In genomic region chr1:42956739-42957138, GRCh38 we compare ENCODE assay signal across 9 cellular contexts. TPM values are rescaled to one million over a fixed set of nuclear protein-coding genes. Genes with fewer than 3 reads are reported as not detected.
DNase-seq lines count a peak whose midpoint lies in the region; ATAC-seq and TF ChIP-seq lines count a peak whose summit lies in the region.
"Had no signal": no experiment of that assay in that cellular context is flagged by ENCODE, and none has a peak within 500 bp of the region (broad histone marks: within the 10 kb centered on the region; RNA-seq: fewer than 3 reads in every experiment).

No MANE protein-coding gene starts in this region.

- peaks cover 51% of the 10 kb centered on the region for H3K36me3 Mint-ChIP-seq in activated CD8-positive, alpha-beta memory T cell treated with anti-CD3 and anti-CD28 coated beads, Interleukin-2, amount 10 ng/mL, durations not matched to agents 7 days and 5 days
- peaks cover 41% of the 10 kb centered on the region for H3K36me3 Mint-ChIP-seq in activated T-helper 1 cell treated with anti-CD3 and anti-CD28 coated beads, Interleukin-12 subunit alpha, Interleukin-12 subunit beta, Interleukin-2, Interleukin-4 antibody, amounts not matched to agents 30 ng/mL and 10 ng/mL and 1 ng/mL, durations not matched to agents 14 hours and 24 hours and 36 hours (ENCODE audit: low read depth)

- H3K27ac ChIP-seq in iPS-18a (ENCODE audit: low read length) (no peak overlapping the region), suprapubic skin (peak overlapping the region; percentile 93)

- ATAC-seq in activated CD8-positive, alpha-beta memory T cell treated with anti-CD3 and anti-CD28 coated beads, Interleukin-2, amount 10 ng/mL, durations not matched to agents 7 days and 5 days: no peak

- peak overlapping the region; percentile 87 for H3K4me3 Mint-ChIP-seq in activated CD8-positive, alpha-beta memory T cell treated with anti-CD3 and anti-CD28 coated beads, Interleukin-2, amount 10 ng/mL, durations not matched to agents 7 days and 5 days
- H3K4me3 Mint-ChIP-seq in activated T-helper 1 cell treated with anti-CD3 and anti-CD28 coated beads, Interleukin-12 subunit alpha, Interleukin-12 subunit beta, Interleukin-2, Interleukin-4 antibody, amounts not matched to agents 30 ng/mL and 10 ng/mL and 1 ng/mL, durations not matched to agents 14 hours and 24 hours and 36 hours: peak overlapping the region; percentile 94

- no peaks in the 10 kb centered on the region for H3K9me3 Mint-ChIP-seq in activated CD8-positive, alpha-beta memory T cell treated with anti-CD3 and anti-CD28 coated beads, Interleukin-2, amount 10 ng/mL, durations not matched to agents 7 days and 5 days (ENCODE audit: low read depth)
- H3K9me3 Mint-ChIP-seq in activated T-helper 1 cell treated with anti-CD3 and anti-CD28 coated beads, Interleukin-12 subunit alpha, Interleukin-12 subunit beta, Interleukin-2, Interleukin-4 antibody, amounts not matched to agents 30 ng/mL and 10 ng/mL and 1 ng/mL, durations not matched to agents 14 hours and 24 hours and 36 hours: no peaks in the 10 kb centered on the region

- H3K27me3 ChIP-seq in iPS-18a (ENCODE audit: control insufficient read depth, insufficient read depth, low read length): no peaks in the 10 kb centered on the region
- no peaks in the 10 kb centered on the region for H3K27me3 ChIP-seq in suprapubic skin

- H3K27ac Mint-ChIP-seq in activated CD8-positive, alpha-beta memory T cell treated with anti-CD3 and anti-CD28 coated beads, Interleukin-2, amount 10 ng/mL, durations not matched to agents 7 days and 5 days: peak overlapping the region; percentile 90
- peak overlapping the region; percentile 91 for H3K27ac Mint-ChIP-seq in activated T-helper 1 cell treated with anti-CD3 and anti-CD28 coated beads, Interleukin-12 subunit alpha, Interleukin-12 subunit beta, Interleukin-2, Interleukin-4 antibody, amounts not matched to agents 30 ng/mL and 10 ng/mL and 1 ng/mL, durations not matched to agents 14 hours and 24 hours and 36 hours

- TF ChIP-seq POLR2A in suprapubic skin (IDR thresholded peaks at IDR 0.05): no peak

- peaks cover 60% of the 10 kb centered on the region for H3K4me1 Mint-ChIP-seq in activated CD8-positive, alpha-beta memory T cell treated with anti-CD3 and anti-CD28 coated beads, Interleukin-2, amount 10 ng/mL, durations not matched to agents 7 days and 5 days
- H3K4me1 Mint-ChIP-seq in activated T-helper 1 cell treated with anti-CD3 and anti-CD28 coated beads, Interleukin-12 subunit alpha, Interleukin-12 subunit beta, Interleukin-2, Interleukin-4 antibody, amounts not matched to agents 30 ng/mL and 10 ng/mL and 1 ng/mL, durations not matched to agents 14 hours and 24 hours and 36 hours (ENCODE audit: low read depth): peaks cover 59% of the 10 kb centered on the region

- H3K27me3 Mint-ChIP-seq in activated CD8-positive, alpha-beta memory T cell treated with anti-CD3 and anti-CD28 coated beads, Interleukin-2, amount 10 ng/mL, durations not matched to agents 7 days and 5 days: peaks cover 8% of the 10 kb centered on the region
- H3K27me3 Mint-ChIP-seq in activated T-helper 1 cell treated with anti-CD3 and anti-CD28 coated beads, Interleukin-12 subunit alpha, Interleukin-12 subunit beta, Interleukin-2, Interleukin-4 antibody, amounts not matched to agents 30 ng/mL and 10 ng/mL and 1 ng/mL, durations not matched to agents 14 hours and 24 hours and 36 hours (ENCODE audit: insufficient read depth): peaks cover 2% of the 10 kb centered on the region

- CTCF ChIA-PET in activated CD8-positive, alpha-beta memory T cell treated with anti-CD3 and anti-CD28 coated beads, Interleukin-2, amount 10 ng/mL, durations not matched to agents 7 days and 5 days (lab: Charles Lee): interaction anchor here (0.9 to 6.9 kb wide), 9 partner anchors 10 to 117 kb away, joined by 3 to 52 read pairs (median 5); no protein-coding TSS in a partner anchor

- peak overlapping the region; percentile 89 for H3K9ac ChIP-seq in iPS-18a (ENCODE audit: low read length)

- H3K36me3 ChIP-seq in iPS-18a (ENCODE audit: control insufficient read depth, low read depth, low read length) (peaks cover 38% of the 10 kb centered on the region), suprapubic skin (no peaks in the 10 kb centered on the region)

- intact Hi-C loops in activated T-helper 1 cell treated with anti-CD3 and anti-CD28 coated beads, Interleukin-12 subunit alpha, Interleukin-12 subunit beta, Interleukin-2, Interleukin-4 antibody, amounts not matched to agents 30 ng/mL and 10 ng/mL and 1 ng/mL, durations not matched to agents 14 hours and 24 hours and 36 hours (cut with micrococcal nuclease): loop anchor here (10.0 kb wide), 3 partner anchors 502 to 698 kb away; partner anchors contain the start of genes FOXJ3, KDM4A, PPCS and ZMYND12

- H3K4me3 ChIP-seq in iPS-18a (ENCODE audit: low read length) (peak overlapping the region; percentile 98), suprapubic skin (peak overlapping the region; percentile 73)

- H3K9me3 ChIP-seq in iPS-18a (ENCODE audit: control insufficient read depth, low read depth, low read length): no peaks in the 10 kb centered on the region
- H3K9me3 ChIP-seq in suprapubic skin: no peaks in the 10 kb centered on the region

- DNase-seq in activated CD8-positive, alpha-beta memory T cell treated with anti-CD3 and anti-CD28 coated beads, Interleukin-2, amount 10 ng/mL, durations not matched to agents 7 days and 5 days: no peak
- no peak for DNase-seq in activated CD8-positive, alpha-beta memory T cell treated with anti-CD3 and anti-CD28 coated beads for 24 hours
- no peak for DNase-seq in activated T-helper 1 cell treated with anti-CD3 and anti-CD28 coated beads, Interleukin-12 subunit alpha, Interleukin-12 subunit beta, Interleukin-2, Interleukin-4 antibody, amounts not matched to agents 30 ng/mL and 10 ng/mL and 1 ng/mL, durations not matched to agents 14 hours and 24 hours and 36 hours (ENCODE audit: low spot score)
- DNase-seq in suprapubic skin (ENCODE audit: low spot score in 2 of 2) (no peak), NCI-H82 treated with DMSO at 0.1 percent for 48 hours (lab: John Stamatoyannopoulos, UW; ENCODE audit: unreplicated experiment) (no peak), NCI-H526 treated with DMSO at 0.1 percent for 48 hours (lab: John Stamatoyannopoulos, UW) (no peak)
- no peak for DNase-seq in stimulated activated CD4-positive, alpha-beta T cell treated with anti-CD3 and anti-CD28 coated beads, Interleukin-2, amount 100 ng/mL, for 48 hours
- DNase-seq: islet precursor cell had no signal

- no peak for TF ChIP-seq CTCF in suprapubic skin (IDR thresholded peaks at IDR 0.05)

- peaks cover 32% of the 10 kb centered on the region for H3K4me1 ChIP-seq in iPS-18a (ENCODE audit: control insufficient read depth, low read depth, low read length)
- peaks cover 58% of the 10 kb centered on the region for H3K4me1 ChIP-seq in suprapubic skin

- no peak for TF ChIP-seq EP300 in suprapubic skin (IDR thresholded peaks at IDR 0.05)

- WGBS in suprapubic skin: 47% methylated on average over 3 of the region's 3 CpGs

RNA-seq across cellular contexts. Expression of gene SLC2A1, which starts 1.9 kb away (rescaled TPM):
- 100 to 1,000 TPM; 113 to 140 TPM for total RNA-seq in activated CD8-positive, alpha-beta memory T cell treated with anti-CD3 and anti-CD28 coated beads, Interleukin-2, amount 10 ng/mL, durations not matched to agents 7 days and 5 days
- total RNA-seq in activated T-helper 1 cell treated with anti-CD3 and anti-CD28 coated beads, Interleukin-12 subunit alpha, Interleukin-12 subunit beta, Interleukin-2, Interleukin-4 antibody, amounts not matched to agents 30 ng/mL and 10 ng/mL and 1 ng/mL, durations not matched to agents 14 hours and 24 hours and 36 hours: 111 and 120 TPM in 2 replicates
- 1,000 to 10,000 TPM in 1 of 4 donors, 100 to 1,000 TPM in 3; 466 to 1,239 (median 686) TPM for total RNA-seq in suprapubic skin
